Comparison of ENCODE assay signal across 10 cellular contexts in genomic region chr2:226478121-226478809, GRCh38.
A peak's percentile ranks its signal among the peaks of the same experiment; 100 is the strongest.
DNase-seq lines count a peak whose midpoint lies in the region; ATAC-seq, FAIRE-seq and TF ChIP-seq lines count a peak whose summit lies in the region.
"Had no signal": no experiment of that assay in that cellular context is flagged by ENCODE, and none has a peak within 500 bp of the region (broad histone marks: within the 10 kb centered on the region; RNA-seq: fewer than 3 reads in every experiment).

No MANE protein-coding gene starts in this region.

- H3K27ac ChIP-seq in breast epithelium (peak overlapping the region; percentile 56 to 78), subcutaneous abdominal adipose tissue (ENCODE audit: low read depth, low read length) (peak overlapping the region; percentile 83)
- H3K27ac ChIP-seq in CD4-positive, alpha-beta memory T cell (ENCODE audit: low read depth, low read length) = no peak overlapping the region

- H3K9me3 ChIP-seq in breast epithelium (no peaks in the 10 kb centered on the region), subcutaneous abdominal adipose tissue (ENCODE audit: control insufficient read depth in 5 of 5, low read length in 5 of 5) (peaks cover 0 to under 1% (median 0%) of the 10 kb centered on the region in 5 donors)
- no peaks in the 10 kb centered on the region for H3K9me3 ChIP-seq in CD4-positive, alpha-beta memory T cell (ENCODE audit: control insufficient read depth in 1 of 2, low read length in 2 of 2)

- peak overlapping the region in 2 of 5 donors; percentile 54 to 65 for H3K9ac ChIP-seq in subcutaneous abdominal adipose tissue (ENCODE audit: low read length in 5 of 5)

- no peak overlapping the region for H3K4me3 ChIP-seq in breast epithelium
- H3K4me3 ChIP-seq in subcutaneous abdominal adipose tissue (ENCODE audit: low read depth in 1 of 5, low read length in 5 of 5) = no peak overlapping the region
- no peak overlapping the region for H3K4me3 ChIP-seq in CD4-positive, alpha-beta memory T cell (ENCODE audit: low read length in 2 of 2)

- intact Hi-C loops in breast epithelium (cut with DNase I; ENCODE audit: low total_unique reads) = no loop called here
- intact Hi-C loops in CD4-positive, alpha-beta memory T cell (cut with micrococcal nuclease) = no loop called here

- CTCF ChIA-PET in CD4-positive, alpha-beta memory T cell (lab: Charles Lee; ENCODE audit: partially characterized antibody) = no interaction called here

- POLR2A ChIA-PET in CD4-positive, alpha-beta memory T cell (lab: Charles Lee; ENCODE audit: partially characterized antibody) = no interaction called here

- H3K36me3 Mint-ChIP-seq in CD4-positive, alpha-beta memory T cell = no peaks in the 10 kb centered on the region

- ATAC-seq in left lobe of liver (peak; percentile 100), HG03460 (IDR thresholded peaks at IDR 0.05; ENCODE audit: unreplicated experiment) (no peak)

- no peak overlapping the region for H3K4me3 Mint-ChIP-seq in CD4-positive, alpha-beta memory T cell

- H3K4me1 Mint-ChIP-seq in CD4-positive, alpha-beta memory T cell = no peaks in the 10 kb centered on the region

- no peaks in the 10 kb centered on the region for H3K4me1 ChIP-seq in breast epithelium
- H3K4me1 ChIP-seq in subcutaneous abdominal adipose tissue (ENCODE audit: control insufficient read depth in 5 of 5, insufficient read depth in 5 of 5, low read length in 5 of 5) = peaks cover 3 to 23% (median 14%) of the 10 kb centered on the region in 5 donors
- H3K4me1 ChIP-seq in CD4-positive, alpha-beta memory T cell (ENCODE audit: insufficient read depth, low read length) = no peaks in the 10 kb centered on the region

- DNase-seq in HK-2 (ENCODE audit: unreplicated experiment) (peak; percentile 83), breast epithelium (ENCODE audit: low spot score in 2 of 2) (peak in 1 of 2 donors; percentile 38), left lobe of liver (ENCODE audit: low spot score) (peak; percentile 65), DMS153 treated with DMSO at 0.1 percent for 48 hours (lab: John Stamatoyannopoulos, UW; ENCODE audit: unreplicated experiment) (no peak), GM12892 (ENCODE audit: insufficient read length) (no peak)
- no peak for DNase-seq in CD4-positive, alpha-beta memory T cell
- DNase-seq: NCI-H1417 treated with DMSO at 0.1 percent for 48 hours; stimulated activated naive CD4-positive, alpha-beta T cell had no signal

- peaks cover 0 to 2% of the 10 kb centered on the region in 2 donors for H3K27me3 Mint-ChIP-seq in CD4-positive, alpha-beta memory T cell

- H3K36me3 ChIP-seq in breast epithelium = no peaks in the 10 kb centered on the region
- no peaks in the 10 kb centered on the region for H3K36me3 ChIP-seq in subcutaneous abdominal adipose tissue (ENCODE audit: control insufficient read depth in 5 of 5, insufficient read depth in 5 of 5, low read length in 5 of 5)
- H3K36me3 ChIP-seq in CD4-positive, alpha-beta memory T cell (ENCODE audit: insufficient read depth, low read length) = no peaks in the 10 kb centered on the region

- H3K9me3 Mint-ChIP-seq in CD4-positive, alpha-beta memory T cell = peaks cover 0 to under 1% (median 0%) of the 10 kb centered on the region in 8 donors

- TF ChIP-seq POLR2A in breast epithelium (IDR thresholded peaks at IDR 0.05) = no peak
- no peak for TF ChIP-seq POLR2A in GM12892 (IDR thresholded peaks at IDR 0.05; ENCODE audit: low read depth, low read length)

- no peaks in the 10 kb centered on the region for H3K27me3 ChIP-seq in breast epithelium
- H3K27me3 ChIP-seq in subcutaneous abdominal adipose tissue (ENCODE audit: control insufficient read depth in 5 of 5, insufficient read depth in 4 of 5, low read length in 5 of 5) = no peaks in the 10 kb centered on the region
- no peaks in the 10 kb centered on the region for H3K27me3 ChIP-seq in CD4-positive, alpha-beta memory T cell (ENCODE audit: insufficient read depth, low read length)

- peak overlapping the region in 1 of 7 donors; percentile 8 for H3K27ac Mint-ChIP-seq in CD4-positive, alpha-beta memory T cell

- no peak for TF ChIP-seq CTCF in breast epithelium (IDR thresholded peaks at IDR 0.05)

- FAIRE-seq in GM12892 (lab: Jason Lieb, UNC) = no peak

Comparison
In these comparisons a context has a peak if more than half of its experiments do, and no peak if none do; other contexts are left out.
1. DNase-seq: peak in HK-2 (single experiment) and left lobe of liver (single experiment); none in DMS153 treated with DMSO at 0.1 percent for 48 hours (single experiment), GM12892 (single experiment) and CD4-positive, alpha-beta memory T cell (0 of 5).